ENCODE assay signal across 8 cellular contexts in genomic region chr7:96321670-96322372, GRCh38. TPM values are rescaled to one million over a fixed set of nuclear protein-coding genes. Genes with fewer than 3 reads are reported as not detected.
A peak's percentile ranks its signal among the peaks of the same experiment; 100 is the strongest.
DNase-seq lines count a peak whose midpoint lies in the region; ATAC-seq and TF ChIP-seq lines count a peak whose summit lies in the region.

TSS of gene SLC25A13 (minus strand) at chr7:96322098. CDS start at chr7:96321956, 142 bp downstream.

- no peaks in the 10 kb centered on the region for H3K36me3 ChIP-seq in GM23338 (ENCODE audit: insufficient read depth)
- H3K36me3 ChIP-seq in gastroesophageal sphincter, result no peaks in the 10 kb centered on the region

- H3K27ac ChIP-seq in GM23338 (ENCODE audit: low read depth) (peak within 1 kb of the TSS; percentile 70), gastroesophageal sphincter (peak within 1 kb of the TSS; percentile 95 to 97 (median 96)), temporal lobe (ENCODE audit: low read depth, low read length) (peak within 1 kb of the TSS; percentile 92)

- H3K27ac Mint-ChIP-seq in GM23338, result peak within 1 kb of the TSS; percentile 74

- DNase-seq in ELR (ENCODE audit: low read depth), result peak; percentile 86
- DNase-seq in GM23338 (ENCODE audit: low spot score), result peak; percentile 89
- DNase-seq in LHCN-M2 (ENCODE audit: low read depth), result peak; percentile 90
- DNase-seq in SK-MEL-5 (ENCODE audit: low read depth, low spot score), result peak; percentile 94
- peak; percentile 72 for DNase-seq in activated naive CD4-positive, alpha-beta T cell treated with Interleukin-2 at 50 U/mL for 16 hours
- peak in 55 of 56 donors; percentile 64 to 96 (median 88) for DNase-seq in nucleus accumbens (lab: John Stamatoyannopoulos, UW)

- H3K36me3 Mint-ChIP-seq in GM23338 (ENCODE audit: low read depth), result no peaks in the 10 kb centered on the region; the same call in 2 of the 3 replicates

- 0 out of 2 replicates have a peak, but pooled peaks cover 4% of the 10 kb centered on the region for H3K9me2 ChIP-seq in GM23338 (ENCODE audit: insufficient read depth)

- peaks cover 24% of the 10 kb centered on the region for H3K4me1 ChIP-seq in GM23338 (ENCODE audit: insufficient read depth)
- peaks cover 0 to 42% (median 13%) of the 10 kb centered on the region in 3 donors for H3K4me1 ChIP-seq in gastroesophageal sphincter

- TF ChIP-seq POLR2A in gastroesophageal sphincter (IDR thresholded peaks at IDR 0.05), result peak; percentile 65 to 73

- H3K4me1 Mint-ChIP-seq in GM23338, result peaks cover 37% of the 10 kb centered on the region

- H3K4me2 ChIP-seq in GM23338, result peak within 1 kb of the TSS; percentile 71

- H3K79me2 ChIP-seq in GM23338 (replicated peaks; ENCODE audit: insufficient read depth), result peaks cover 42% of the 10 kb centered on the region

- TF ChIP-seq CTCF in GM23338 (conservative IDR thresholded peaks at IDR 0.05; ENCODE audit: low read depth in 2 of 2) (no peak), gastroesophageal sphincter (IDR thresholded peaks at IDR 0.05) (peak in 1 of 4 experiments; percentile 5)

- WGBS in gastroesophageal sphincter (ENCODE audit: low coverage in 1 of 2), 2 donors, result no CpG with 5 or more reads among the region's 66 CpGs

- H3K4me3 Mint-ChIP-seq in GM23338, result peak within 1 kb of the TSS; percentile 80

- peak within 1 kb of the TSS; percentile 99; the same call in 1 of the 2 replicates for H2AFZ ChIP-seq in GM23338

- H3K27me3 Mint-ChIP-seq in GM23338 (ENCODE audit: insufficient read depth, low read depth, poor library complexity), result no peaks in the 10 kb centered on the region

- in situ Hi-C loops in SK-MEL-5 (cut with HindIII; ENCODE audit: low pct_unique_long_range_greater_than_20kb, low sequenced_read_pairs), result no loop called here

- H3K9me3 ChIP-seq in gastroesophageal sphincter, result no peaks in the 10 kb centered on the region

- peaks cover 3% of the 10 kb centered on the region; the same call in 2 of the 3 replicates for H3K9me3 Mint-ChIP-seq in GM23338

- peak within 1 kb of the TSS; percentile 76 for H3K4me3 ChIP-seq in GM23338
- H3K4me3 ChIP-seq in gastroesophageal sphincter, result peak within 1 kb of the TSS; percentile 91 to 97

- TF ChIP-seq EP300 in gastroesophageal sphincter (IDR thresholded peaks at IDR 0.05), result no peak

- H3F3A ChIP-seq in GM23338 (replicated peaks; ENCODE audit: low read depth), result no peaks in the 10 kb centered on the region

- no peaks in the 10 kb centered on the region for H3K27me3 ChIP-seq in GM23338 (ENCODE audit: insufficient read depth)
- no peaks in the 10 kb centered on the region for H3K27me3 ChIP-seq in gastroesophageal sphincter

- H4K20me1 ChIP-seq in GM23338 (replicated peaks; ENCODE audit: insufficient read depth), result peaks cover 23% of the 10 kb centered on the region; the same call in 1 of the 2 replicates

- ATAC-seq in GM23338 (peak; percentile 93), gastroesophageal sphincter (peak; percentile 98)

TF ChIP-seq in GM23338, 12 proteins besides CTCF, POLR2A, EP300 and RAD21 (continues in another document):
- TF ChIP-seq EZH2 (IDR thresholded peaks at IDR 0.05; ENCODE audit: low read depth, unreplicated experiment), result no peak
- peak; percentile 68 for TF ChIP-seq CREB1 (CRISPR knock-in tag; IDR thresholded peaks at IDR 0.05; ENCODE audit: low read depth)
- no peak for TF ChIP-seq ZNF331 (CRISPR knock-in tag; IDR thresholded peaks at IDR 0.05; ENCODE audit: low read depth)
- no peak for TF ChIP-seq JUNB (IDR thresholded peaks at IDR 0.05; ENCODE audit: unreplicated experiment)
- TF ChIP-seq POLR2AphosphoS5 (IDR thresholded peaks at IDR 0.05; ENCODE audit: low read depth), result peak; percentile 47; the same call in 1 of the 2 replicates
- no peak for TF ChIP-seq STAT1 (IDR thresholded peaks at IDR 0.05; ENCODE audit: unreplicated experiment)
- TF ChIP-seq, protein P1, sequence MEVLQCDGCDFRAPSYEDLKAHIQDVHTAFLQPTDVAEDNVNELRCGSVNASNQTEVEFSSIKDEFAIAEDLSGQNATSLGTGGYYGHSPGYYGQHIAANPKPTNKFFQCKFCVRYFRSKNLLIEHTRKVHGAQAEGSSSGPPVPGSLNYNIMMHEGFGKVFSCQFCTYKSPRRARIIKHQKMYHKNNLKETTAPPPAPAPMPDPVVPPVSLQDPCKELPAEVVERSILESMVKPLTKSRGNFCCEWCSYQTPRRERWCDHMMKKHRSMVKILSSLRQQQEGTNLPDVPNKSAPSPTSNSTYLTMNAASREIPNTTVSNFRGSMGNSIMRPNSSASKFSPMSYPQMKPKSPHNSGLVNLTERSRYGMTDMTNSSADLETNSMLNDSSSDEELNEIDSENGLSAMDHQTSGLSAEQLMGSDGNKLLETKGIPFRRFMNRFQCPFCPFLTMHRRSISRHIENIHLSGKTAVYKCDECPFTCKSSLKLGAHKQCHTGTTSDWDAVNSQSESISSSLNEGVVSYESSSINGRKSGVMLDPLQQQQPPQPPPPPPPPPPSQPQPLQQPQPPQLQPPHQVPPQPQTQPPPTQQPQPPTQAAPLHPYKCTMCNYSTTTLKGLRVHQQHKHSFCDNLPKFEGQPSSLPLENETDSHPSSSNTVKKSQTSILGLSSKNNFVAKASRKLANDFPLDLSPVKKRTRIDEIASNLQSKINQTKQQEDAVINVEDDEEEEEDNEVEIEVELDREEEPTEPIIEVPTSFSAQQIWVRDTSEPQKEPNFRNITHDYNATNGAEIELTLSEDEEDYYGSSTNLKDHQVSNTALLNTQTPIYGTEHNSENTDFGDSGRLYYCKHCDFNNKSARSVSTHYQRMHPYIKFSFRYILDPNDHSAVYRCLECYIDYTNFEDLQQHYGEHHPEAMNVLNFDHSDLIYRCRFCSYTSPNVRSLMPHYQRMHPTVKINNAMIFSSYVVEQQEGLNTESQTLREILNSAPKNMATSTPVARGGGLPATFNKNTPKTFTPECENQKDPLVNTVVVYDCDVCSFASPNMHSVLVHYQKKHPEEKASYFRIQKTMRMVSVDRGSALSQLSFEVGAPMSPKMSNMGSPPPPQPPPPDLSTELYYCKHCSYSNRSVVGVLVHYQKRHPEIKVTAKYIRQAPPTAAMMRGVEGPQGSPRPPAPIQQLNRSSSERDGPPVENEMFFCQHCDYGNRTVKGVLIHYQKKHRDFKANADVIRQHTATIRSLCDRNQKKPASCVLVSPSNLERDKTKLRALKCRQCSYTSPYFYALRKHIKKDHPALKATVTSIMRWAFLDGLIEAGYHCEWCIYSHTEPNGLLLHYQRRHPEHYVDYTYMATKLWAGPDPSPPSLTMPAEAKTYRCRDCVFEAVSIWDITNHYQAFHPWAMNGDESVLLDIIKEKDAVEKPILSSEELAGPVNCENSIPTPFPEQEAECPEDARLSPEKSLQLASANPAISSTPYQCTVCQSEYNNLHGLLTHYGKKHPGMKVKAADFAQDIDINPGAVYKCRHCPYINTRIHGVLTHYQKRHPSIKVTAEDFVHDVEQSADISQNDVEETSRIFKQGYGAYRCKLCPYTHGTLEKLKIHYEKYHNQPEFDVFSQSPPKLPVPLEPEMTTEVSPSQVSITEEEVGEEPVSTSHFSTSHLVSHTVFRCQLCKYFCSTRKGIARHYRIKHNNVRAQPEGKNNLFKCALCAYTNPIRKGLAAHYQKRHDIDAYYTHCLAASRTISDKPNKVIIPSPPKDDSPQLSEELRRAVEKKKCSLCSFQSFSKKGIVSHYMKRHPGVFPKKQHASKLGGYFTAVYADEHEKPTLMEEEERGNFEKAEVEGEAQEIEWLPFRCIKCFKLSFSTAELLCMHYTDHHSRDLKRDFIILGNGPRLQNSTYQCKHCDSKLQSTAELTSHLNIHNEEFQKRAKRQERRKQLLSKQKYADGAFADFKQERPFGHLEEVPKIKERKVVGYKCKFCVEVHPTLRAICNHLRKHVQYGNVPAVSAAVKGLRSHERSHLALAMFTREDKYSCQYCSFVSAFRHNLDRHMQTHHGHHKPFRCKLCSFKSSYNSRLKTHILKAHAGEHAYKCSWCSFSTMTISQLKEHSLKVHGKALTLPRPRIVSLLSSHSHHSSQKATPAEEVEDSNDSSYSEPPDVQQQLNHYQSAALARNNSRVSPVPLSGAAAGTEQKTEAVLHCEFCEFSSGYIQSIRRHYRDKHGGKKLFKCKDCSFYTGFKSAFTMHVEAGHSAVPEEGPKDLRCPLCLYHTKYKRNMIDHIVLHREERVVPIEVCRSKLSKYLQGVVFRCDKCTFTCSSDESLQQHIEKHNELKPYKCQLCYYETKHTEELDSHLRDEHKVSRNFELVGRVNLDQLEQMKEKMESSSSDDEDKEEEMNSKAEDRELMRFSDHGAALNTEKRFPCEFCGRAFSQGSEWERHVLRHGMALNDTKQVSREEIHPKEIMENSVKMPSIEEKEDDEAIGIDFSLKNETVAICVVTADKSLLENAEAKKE (CRISPR knock-in tag; IDR thresholded peaks at IDR 0.05), result no peak

RNA-seq across cellular contexts. Expression of gene SLC25A13, which starts in this region (rescaled TPM):
- total RNA-seq in GM23338 (2014; rRNA removed; shearing (Covaris generic)), result 82.6 and 84.6 TPM in 2 replicates
- polyA plus RNA-seq in GM23338 (2016; fragmentation: Nextera tagmentation; extraction: Ambion mirVana), result 47.4 and 51.1 TPM in 2 replicates
- total RNA-seq in LHCN-M2 (2014; rRNA removed) (22.2 and 24.7 TPM in 2 replicates), gastroesophageal sphincter (10 to 100 TPM; 19.0 to 42.0 (median 28.0) TPM), temporal lobe (9.6 TPM)
- 8.9 TPM for polyA plus RNA-seq in LHCN-M2 (2012)
- total RNA-seq in SK-MEL-5 (2014; rRNA removed; shearing (Covaris generic)), result 167 and 196 TPM in 2 replicates
- polyA plus RNA-seq in SK-MEL-5 (2015; cell fraction: cytosol; rRNA removed), result 141 and 166 TPM in 2 replicates
- polyA plus RNA-seq in SK-MEL-5 (2015; cell fraction: nucleus; rRNA removed), result 251 and 264 TPM in 2 replicates

Comparison
In these comparisons a context has a peak if more than half of its experiments do, and no peak if none do; other contexts are left out.
1. Peak in every context shown above with its lines: DNase-seq, ATAC-seq, H3K4me3 ChIP-seq and H3K27ac ChIP-seq.